ENCODE assay signal across 11 cellular contexts in genomic region chr7:27271384-27271783, GRCh38. TPM values are rescaled to one million over a fixed set of nuclear protein-coding genes. Genes with fewer than 3 reads are reported as not detected.
"Had no signal": no experiment of that assay in that cellular context is flagged by ENCODE, and none has a peak within 500 bp of the region (broad histone marks: within the 10 kb centered on the region; RNA-seq: fewer than 3 reads in every experiment).

No MANE protein-coding gene starts in this region.

- H3K36me3 ChIP-seq: HAP-1 had no signal

- DNase-seq: GM23248, GOT3, H7, H9, HFFc6 had no signal

- FAIRE-seq: H1, H54 had no signal

- ATAC-seq: GM23338, HCT116 had no signal

- H3K9ac ChIP-seq: GM23248 had no signal

- H3K27ac ChIP-seq: GM23248 had no signal

- H2AFZ ChIP-seq: GM23248, GM23338 had no signal

- H3K4me3 ChIP-seq: GM23248, GM23338, HAP-1 had no signal

- H3K4me2 ChIP-seq: GM23338 had no signal

RNA-seq across cellular contexts. Expression of gene EVX1, which starts 28.8 kb away (rescaled TPM):
- total RNA-seq: GM23248, GM23338, H1, H4, H7, H9, HFFc6 had no signal
- polyA plus RNA-seq: GM23248, GM23338, H1 had no signal
